In the genomic region with DNA sequence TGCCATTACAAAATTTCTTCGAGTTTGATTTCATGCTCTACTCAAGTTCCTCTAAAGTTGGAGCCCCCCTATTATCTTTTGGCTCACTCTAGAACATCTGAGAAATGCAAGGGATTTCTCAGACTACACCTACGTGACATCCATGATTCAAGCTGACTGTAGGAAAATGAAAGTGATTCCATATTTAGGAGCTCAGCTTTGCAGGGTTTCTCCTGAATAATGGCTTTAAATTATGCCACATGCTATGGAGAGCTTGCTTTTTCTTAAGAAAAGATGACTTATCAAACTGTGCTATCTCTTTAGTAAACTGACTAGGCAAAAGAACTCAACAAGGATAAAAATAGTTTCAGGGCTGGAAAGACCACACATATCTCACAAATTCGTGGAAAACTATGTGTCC, we compare ENCODE assay signal across 21 cellular contexts.
DNase-seq lines count a peak whose midpoint lies in the region; ATAC-seq and TF ChIP-seq lines count a peak whose summit lies in the region.
"Had no signal": no experiment of that assay in that cellular context is flagged by ENCODE, and none has a peak within 500 bp of the region (broad histone marks: within the 10 kb centered on the region; RNA-seq: fewer than 3 reads in every experiment).

No MANE protein-coding gene starts in this region.

- intact Hi-C loops in upper lobe of right lung (cut with DNase I): no loop called here
- intact Hi-C loops in activated T-helper 2 cell treated with anti-CD3 and anti-CD28 coated beads, Interferon-gamma antibody, Interleukin-2, Interleukin-4, amounts not matched to agents 10 μg/mL and 5 μg/mL and 100 μg/mL, durations not matched to agents 14 hours and 24 hours and 36 hours (cut with micrococcal nuclease): no loop called here

- H3K9me3 ChIP-seq in SK-N-SH: no peaks in the 10 kb centered on the region
- H3K9me3 ChIP-seq in adipocyte (ENCODE audit: control insufficient read depth, low read length): no peaks in the 10 kb centered on the region
- H3K9me3 ChIP-seq in upper lobe of right lung: no peaks in the 10 kb centered on the region
- H3K9me3 ChIP-seq: thoracic aorta had no signal

- H3K4me3 ChIP-seq in SK-N-SH (ENCODE audit: low read depth in 2 of 2, low read length in 1 of 2) (0 out of 4 replicates have a peak overlapping the region, but pooled peaks of 1 of the 2 experiments have one; percentile 2), adipocyte (ENCODE audit: low read length) (peak overlapping the region; percentile 77), upper lobe of right lung (peak overlapping the region; percentile 20)
- H3K4me3 ChIP-seq: thoracic aorta had no signal

- H3K27ac ChIP-seq in SK-N-SH (ENCODE audit: low read depth in 2 of 2, low read length in 1 of 2) (peak overlapping the region in 1 of 2 experiments; percentile 11; a peak in 1 of 4 replicates), upper lobe of right lung (no peak overlapping the region)
- H3K27ac ChIP-seq: brain microvascular endothelial cell, C4-2B, epithelial cell of prostate, thoracic aorta had no signal

- H4K20me1 ChIP-seq in SK-N-SH (ENCODE audit: insufficient read depth): no peaks in the 10 kb centered on the region

- WGBS in SK-N-SH (ENCODE audit: low lambda C conversion rate): 53% methylated on average over 3 of the region's 3 CpGs

- H3K4me2 ChIP-seq in SK-N-SH: no peak overlapping the region

- H3K9me2 ChIP-seq in SK-N-SH: no peaks in the 10 kb centered on the region

- CTCF ChIA-PET in SK-N-SH (lab: Yijun Ruan, JAX): interaction anchor here (0.8 to 0.9 kb wide), 2 partner anchors 11 to 16 kb away, joined by 3 read pairs; no protein-coding TSS in a partner anchor

- H3K27ac Mint-ChIP-seq in activated T-helper 2 cell treated with anti-CD3 and anti-CD28 coated beads, Interferon-gamma antibody, Interleukin-2, Interleukin-4, amounts not matched to agents 10 μg/mL and 5 μg/mL and 100 μg/mL, durations not matched to agents 14 hours and 24 hours and 36 hours: no peak overlapping the region
- H3K27ac Mint-ChIP-seq: IgD-negative memory B cell, nephron progenitor cell had no signal

- H3K4me1 ChIP-seq in SK-N-SH (ENCODE audit: control insufficient read depth in 1 of 2, insufficient read depth in 2 of 2, low read depth in 1 of 2, low read length in 1 of 2): peaks cover 2 to 8% of the 10 kb centered on the region in 2 experiments; a peak in 2 of 4 replicates
- no peaks in the 10 kb centered on the region for H3K4me1 ChIP-seq in adipocyte (ENCODE audit: control insufficient read depth, insufficient read depth, low read length)
- H3K4me1 ChIP-seq in upper lobe of right lung: no peaks in the 10 kb centered on the region

- ATAC-seq in SK-N-SH treated with all-trans-retinoic acid at 6 μM for 48 hours (no peak), upper lobe of right lung (no peak), HG03432 (IDR thresholded peaks at IDR 0.05; ENCODE audit: unreplicated experiment) (no peak), HG02623 (IDR thresholded peaks at IDR 0.05; ENCODE audit: unreplicated experiment) (no peak)

- H3K4me3 Mint-ChIP-seq in activated T-helper 2 cell treated with anti-CD3 and anti-CD28 coated beads, Interferon-gamma antibody, Interleukin-2, Interleukin-4, amounts not matched to agents 10 μg/mL and 5 μg/mL and 100 μg/mL, durations not matched to agents 14 hours and 24 hours and 36 hours (ENCODE audit: low read depth): no peak overlapping the region
- H3K4me3 Mint-ChIP-seq: IgD-negative memory B cell, nephron progenitor cell had no signal

- H3K9ac ChIP-seq in SK-N-SH (no peak overlapping the region), adipocyte (ENCODE audit: low read length) (peak overlapping the region; percentile 58)

- H3K36me3 ChIP-seq in SK-N-SH (replicated peaks in 1 of 2; ENCODE audit: control insufficient read depth in 1 of 2, insufficient read depth in 2 of 2, low read length in 1 of 2) (no peaks in the 10 kb centered on the region), adipocyte (ENCODE audit: control insufficient read depth, insufficient read depth, low read length, severe bottlenecking) (no peaks in the 10 kb centered on the region), upper lobe of right lung (no peaks in the 10 kb centered on the region)
- H3K36me3 ChIP-seq: brain microvascular endothelial cell, thoracic aorta had no signal

- H3K27me3 ChIP-seq in SK-N-SH (ENCODE audit: insufficient read depth) (no peaks in the 10 kb centered on the region), adipocyte (replicated peaks; ENCODE audit: control insufficient read depth, insufficient read depth, low read length) (no peaks in the 10 kb centered on the region), upper lobe of right lung (no peaks in the 10 kb centered on the region)
- H3K27me3 ChIP-seq: brain microvascular endothelial cell had no signal

- no peak for TF ChIP-seq EP300 in SK-N-SH (IDR thresholded peaks at IDR 0.05; ENCODE audit: borderline replicate concordance in 1 of 2, low read depth in 1 of 2, low read length in 1 of 2)

- H3K36me3 Mint-ChIP-seq in activated T-helper 2 cell treated with anti-CD3 and anti-CD28 coated beads, Interferon-gamma antibody, Interleukin-2, Interleukin-4, amounts not matched to agents 10 μg/mL and 5 μg/mL and 100 μg/mL, durations not matched to agents 14 hours and 24 hours and 36 hours (ENCODE audit: low read depth): no peaks in the 10 kb centered on the region
- H3K36me3 Mint-ChIP-seq: IgD-negative memory B cell had no signal

- H3K4me1 Mint-ChIP-seq in activated T-helper 2 cell treated with anti-CD3 and anti-CD28 coated beads, Interferon-gamma antibody, Interleukin-2, Interleukin-4, amounts not matched to agents 10 μg/mL and 5 μg/mL and 100 μg/mL, durations not matched to agents 14 hours and 24 hours and 36 hours (ENCODE audit: low read depth): no peaks in the 10 kb centered on the region
- H3K4me1 Mint-ChIP-seq: IgD-negative memory B cell had no signal

- TF ChIP-seq CTCF in SK-N-SH (IDR thresholded peaks at IDR 0.05) (no peak), upper lobe of right lung (IDR thresholded peaks at IDR 0.05) (no peak)

- no peaks in the 10 kb centered on the region for H3K27me3 Mint-ChIP-seq in activated T-helper 2 cell treated with anti-CD3 and anti-CD28 coated beads, Interferon-gamma antibody, Interleukin-2, Interleukin-4, amounts not matched to agents 10 μg/mL and 5 μg/mL and 100 μg/mL, durations not matched to agents 14 hours and 24 hours and 36 hours (ENCODE audit: low read depth)
- H3K27me3 Mint-ChIP-seq: IgD-negative memory B cell had no signal

- H2AFZ ChIP-seq in SK-N-SH (ENCODE audit: low read depth): 0 out of 2 replicates have a peak overlapping the region, but pooled peaks have one; percentile 22

- POLR2A ChIA-PET in SK-N-SH (lab: Yijun Ruan, JAX): interaction anchor here (0.6 kb wide), 1 partner anchor 16 kb away, joined by 5 read pairs; no protein-coding TSS in a partner anchor

- peaks cover 4% of the 10 kb centered on the region for H3K9me3 Mint-ChIP-seq in activated T-helper 2 cell treated with anti-CD3 and anti-CD28 coated beads, Interferon-gamma antibody, Interleukin-2, Interleukin-4, amounts not matched to agents 10 μg/mL and 5 μg/mL and 100 μg/mL, durations not matched to agents 14 hours and 24 hours and 36 hours
- H3K9me3 Mint-ChIP-seq: nephron progenitor cell had no signal

- DNase-seq in SK-N-SH (no peak), adipocyte (ENCODE audit: low read depth) (peak; percentile 38), inferior parietal cortex (ENCODE audit: extremely low spot score) (peak; percentile 44), upper lobe of right lung (no peak)
- no peak for DNase-seq in activated T-helper 2 cell treated with anti-CD3 and anti-CD28 coated beads, Interferon-gamma antibody, Interleukin-2, Interleukin-4, amounts not matched to agents 10 μg/mL and 5 μg/mL and 100 μg/mL, durations not matched to agents 14 hours and 24 hours and 36 hours (ENCODE audit: low spot score)
- DNase-seq: 8988T; activated CD4-positive, alpha-beta T cell treated with anti-CD3 and anti-CD28 coated beads, Interleukin-2, amount 50 U/mL, for 48 hours; activated naive CD4-positive, alpha-beta T cell treated with anti-CD3 and anti-CD28 coated beads, Interleukin-2, amount 50 U/mL, for 16 hours; brain microvascular endothelial cell; NCI-H2029; nephron progenitor cell; NK-92 treated with Interleukin-12 subunit alpha and Interleukin-12 subunit beta, amount 100 ng/mL, for 24 hours; SHP77 treated with DMSO at 0.1 percent for 48 hours; T-helper 2 cell had no signal

- no peaks in the 10 kb centered on the region for H3K79me2 ChIP-seq in SK-N-SH (ENCODE audit: insufficient read depth)

- H3F3A ChIP-seq in SK-N-SH (replicated peaks; ENCODE audit: insufficient read depth): no peaks in the 10 kb centered on the region

- TF ChIP-seq RAD21 in SK-N-SH (IDR thresholded peaks at IDR 0.05; ENCODE audit: low read length): no peak

TF ChIP-seq in SK-N-SH, 30 proteins besides CTCF, POLR2A, EP300 and RAD21:
- TF ChIP-seq, protein P1, sequence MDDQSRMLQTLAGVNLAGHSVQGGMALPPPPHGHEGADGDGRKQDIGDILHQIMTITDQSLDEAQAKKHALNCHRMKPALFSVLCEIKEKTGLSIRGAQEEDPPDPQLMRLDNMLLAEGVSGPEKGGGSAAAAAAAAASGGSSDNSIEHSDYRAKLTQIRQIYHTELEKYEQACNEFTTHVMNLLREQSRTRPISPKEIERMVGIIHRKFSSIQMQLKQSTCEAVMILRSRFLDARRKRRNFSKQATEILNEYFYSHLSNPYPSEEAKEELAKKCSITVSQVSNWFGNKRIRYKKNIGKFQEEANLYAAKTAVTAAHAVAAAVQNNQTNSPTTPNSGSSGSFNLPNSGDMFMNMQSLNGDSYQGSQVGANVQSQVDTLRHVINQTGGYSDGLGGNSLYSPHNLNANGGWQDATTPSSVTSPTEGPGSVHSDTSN (IDR thresholded peaks at IDR 0.05): peak; percentile 16; the same call in 1 of the 2 replicates
- TF ChIP-seq FOXM1 (IDR thresholded peaks at IDR 0.05; ENCODE audit: low read depth): no peak

TF ChIP-seq in SK-N-SH treated with all-trans-retinoic acid at 6 μM for 48 hours, 23 proteins besides CTCF, POLR2A, EP300 and RAD21 (continues in another document):
- no peak for TF ChIP-seq ISL1 (CRISPR knock-in tag; IDR thresholded peaks at IDR 0.05)
- TF ChIP-seq, protein P2, sequence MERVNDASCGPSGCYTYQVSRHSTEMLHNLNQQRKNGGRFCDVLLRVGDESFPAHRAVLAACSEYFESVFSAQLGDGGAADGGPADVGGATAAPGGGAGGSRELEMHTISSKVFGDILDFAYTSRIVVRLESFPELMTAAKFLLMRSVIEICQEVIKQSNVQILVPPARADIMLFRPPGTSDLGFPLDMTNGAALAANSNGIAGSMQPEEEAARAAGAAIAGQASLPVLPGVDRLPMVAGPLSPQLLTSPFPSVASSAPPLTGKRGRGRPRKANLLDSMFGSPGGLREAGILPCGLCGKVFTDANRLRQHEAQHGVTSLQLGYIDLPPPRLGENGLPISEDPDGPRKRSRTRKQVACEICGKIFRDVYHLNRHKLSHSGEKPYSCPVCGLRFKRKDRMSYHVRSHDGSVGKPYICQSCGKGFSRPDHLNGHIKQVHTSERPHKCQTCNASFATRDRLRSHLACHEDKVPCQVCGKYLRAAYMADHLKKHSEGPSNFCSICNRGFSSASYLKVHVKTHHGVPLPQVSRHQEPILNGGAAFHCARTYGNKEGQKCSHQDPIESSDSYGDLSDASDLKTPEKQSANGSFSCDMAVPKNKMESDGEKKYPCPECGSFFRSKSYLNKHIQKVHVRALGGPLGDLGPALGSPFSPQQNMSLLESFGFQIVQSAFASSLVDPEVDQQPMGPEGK (CRISPR knock-in tag; IDR thresholded peaks at IDR 0.05; ENCODE audit: borderline replicate concordance): no peak
- no peak for TF ChIP-seq TOX (CRISPR knock-in tag; IDR thresholded peaks at IDR 0.05; ENCODE audit: borderline replicate concordance)

Comparison
In these comparisons a context has a peak if more than half of its experiments do, and no peak if none do; other contexts are left out.
1. DNase-seq: peak in adipocyte (single experiment) and inferior parietal cortex (single experiment); none in SK-N-SH (single experiment), upper lobe of right lung (single experiment) and activated T-helper 2 cell treated with anti-CD3 and anti-CD28 coated beads, Interferon-gamma antibody, Interleukin-2, Interleukin-4, amounts not matched to agents 10 μg/mL and 5 μg/mL and 100 μg/mL, durations not matched to agents 14 hours and 24 hours and 36 hours (single experiment).